In the genomic region with DNA sequence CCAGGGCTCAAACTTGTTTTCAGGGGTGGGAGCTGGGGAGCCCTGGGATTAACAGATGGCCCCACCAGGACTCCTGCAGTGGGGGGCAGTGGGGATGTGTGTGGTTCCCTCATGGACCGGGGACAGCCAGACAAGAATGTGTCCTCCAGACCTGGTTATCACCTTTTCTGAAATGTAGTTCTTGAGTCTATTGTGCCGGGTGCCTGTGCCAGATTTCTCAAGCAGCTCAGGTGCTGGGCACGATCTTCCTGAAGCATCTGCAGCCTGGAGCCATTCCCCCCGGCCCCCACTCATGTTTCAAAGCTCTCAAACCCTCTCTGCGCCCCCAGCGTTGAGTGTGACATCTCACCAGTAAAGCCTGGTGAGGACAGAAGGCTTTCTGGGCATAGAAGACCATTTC, we compare ENCODE assay signal across 16 cellular contexts. TPM values are rescaled to one million over a fixed set of nuclear protein-coding genes. Genes with fewer than 3 reads are reported as not detected.
"Had no signal": no experiment of that assay in that cellular context is flagged by ENCODE, and none has a peak within 500 bp of the region (broad histone marks: within the 10 kb centered on the region; RNA-seq: fewer than 3 reads in every experiment).

No MANE protein-coding gene starts in this region.

- H3K4me3 Mint-ChIP-seq: activated naive CD4-positive, alpha-beta T cell treated with anti-CD3 and anti-CD28 coated beads, Interleukin-2, amount 10 ng/mL, durations not matched to agents 7 days and 5 days; naive thymus-derived CD8-positive, alpha-beta T cell; stimulated activated memory B cell treated with anti-CD40 and anti-IgM and Interleukin-4, amounts not matched to agents 10 μg/mL and 1 μg/mL and 100 μg/mL, for 72 hours had no signal

- ATAC-seq: naive thymus-derived CD8-positive, alpha-beta T cell; SK-N-SH treated with all-trans-retinoic acid at 6 μM for 48 hours; stimulated activated memory B cell treated with anti-CD40 and anti-IgM and Interleukin-4, amounts not matched to agents 10 μg/mL and 1 μg/mL and 100 μg/mL, for 72 hours had no signal

- H3K4me3 ChIP-seq: cardiac muscle cell, esophagus squamous epithelium, prostate gland, transverse colon had no signal

- DNase-seq: activated CD4-positive, alpha-beta T cell treated with anti-CD3 and anti-CD28 coated beads for 1 hour; activated CD4-positive, alpha-beta T cell treated with anti-CD3 and anti-CD28 coated beads, Interleukin-2, amount 50 U/mL, for 4 hours; activated naive CD4-positive, alpha-beta T cell treated with anti-CD3 and anti-CD28 coated beads, Interleukin-2, amount 10 ng/mL, durations not matched to agents 7 days and 5 days; activated T-cell treated with anti-CD3 and anti-CD28 coated beads, Interleukin-2, amount 50 U/mL, for 1 hour; esophagus squamous epithelium; glutamatergic neuron; naive thymus-derived CD8-positive, alpha-beta T cell; SHP77 treated with DMSO at 0.1 percent for 48 hours; stimulated activated CD4-positive, alpha-beta T cell treated with anti-CD3 and anti-CD28 coated beads, Interleukin-2, amount 100 ng/mL, for 48 hours; transverse colon had no signal

- H3K9me3 Mint-ChIP-seq: activated naive CD4-positive, alpha-beta T cell treated with anti-CD3 and anti-CD28 coated beads, Interleukin-2, amount 10 ng/mL, durations not matched to agents 7 days and 5 days; stimulated activated memory B cell treated with anti-CD40 and anti-IgM and Interleukin-4, amounts not matched to agents 10 μg/mL and 1 μg/mL and 100 μg/mL, for 72 hours had no signal

- H3K36me3 ChIP-seq: cardiac muscle cell, esophagus squamous epithelium, prostate gland, transverse colon had no signal

- H3K27me3 ChIP-seq: cardiac muscle cell, esophagus squamous epithelium, transverse colon had no signal

- H3K36me3 Mint-ChIP-seq: activated naive CD4-positive, alpha-beta T cell treated with anti-CD3 and anti-CD28 coated beads, Interleukin-2, amount 10 ng/mL, durations not matched to agents 7 days and 5 days had no signal

- H3K27ac Mint-ChIP-seq: activated naive CD4-positive, alpha-beta T cell treated with anti-CD3 and anti-CD28 coated beads, Interleukin-2, amount 10 ng/mL, durations not matched to agents 7 days and 5 days; naive thymus-derived CD8-positive, alpha-beta T cell; stimulated activated memory B cell treated with anti-CD40 and anti-IgM and Interleukin-4, amounts not matched to agents 10 μg/mL and 1 μg/mL and 100 μg/mL, for 72 hours had no signal

- H3K27me3 Mint-ChIP-seq: naive thymus-derived CD8-positive, alpha-beta T cell; stimulated activated memory B cell treated with anti-CD40 and anti-IgM and Interleukin-4, amounts not matched to agents 10 μg/mL and 1 μg/mL and 100 μg/mL, for 72 hours had no signal

- H3K4me1 ChIP-seq: prostate gland had no signal

- H3K4me1 Mint-ChIP-seq: activated naive CD4-positive, alpha-beta T cell treated with anti-CD3 and anti-CD28 coated beads, Interleukin-2, amount 10 ng/mL, durations not matched to agents 7 days and 5 days; naive thymus-derived CD8-positive, alpha-beta T cell; stimulated activated memory B cell treated with anti-CD40 and anti-IgM and Interleukin-4, amounts not matched to agents 10 μg/mL and 1 μg/mL and 100 μg/mL, for 72 hours had no signal

- H3K9me3 ChIP-seq: esophagus squamous epithelium, prostate gland, transverse colon had no signal

- H3K27ac ChIP-seq: cardiac muscle cell, transverse colon, VCaP had no signal

RNA-seq across cellular contexts. Expression of gene HAAO, which starts 48.4 kb away (rescaled TPM):
- total RNA-seq: lung microvascular endothelial cell had no signal
